ENCODE assay signal across 8 cellular contexts in the genomic region with DNA sequence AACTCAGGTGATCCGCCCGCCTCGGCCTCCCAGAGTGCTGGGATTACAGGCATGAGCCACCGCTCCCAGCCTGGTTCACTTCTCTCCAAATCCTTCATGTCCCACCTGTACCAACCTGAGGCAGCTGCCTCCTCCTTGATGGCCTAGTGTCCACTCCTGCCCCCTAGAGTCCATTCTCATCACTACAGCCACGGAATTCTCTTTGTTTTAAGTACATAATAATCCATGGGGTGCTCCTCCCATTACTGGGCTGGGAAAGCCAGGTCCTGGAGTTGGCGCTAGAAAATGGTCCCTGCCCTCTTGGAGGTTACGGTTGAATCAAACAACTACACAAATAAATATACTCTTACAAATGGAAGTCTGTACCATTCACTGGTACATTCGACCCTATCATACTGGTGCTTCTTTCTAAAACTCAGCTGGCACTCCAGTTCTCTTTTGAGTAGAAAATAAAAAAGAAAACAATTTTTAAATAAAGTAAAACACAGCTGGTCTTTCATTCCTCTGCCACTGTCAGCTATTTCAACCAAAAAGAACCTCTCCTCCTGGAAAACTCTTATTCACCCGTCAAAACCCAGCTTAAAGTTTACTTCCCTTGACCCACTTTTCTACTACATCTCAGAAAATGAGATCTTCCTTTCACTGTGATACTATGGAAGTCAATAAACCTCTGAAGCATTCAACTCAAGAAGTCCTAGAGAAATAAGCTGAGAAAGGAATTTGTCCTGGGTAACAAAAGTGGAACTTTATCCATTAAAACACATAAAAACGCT. TPM values are rescaled to one million over a fixed set of nuclear protein-coding genes. Genes with fewer than 3 reads are reported as not detected.
DNase-seq lines count a peak whose midpoint lies in the region; ATAC-seq and TF ChIP-seq lines count a peak whose summit lies in the region.

No MANE protein-coding gene starts in this region.

- TF ChIP-seq CTCF in cardiac muscle cell (IDR thresholded peaks at IDR 0.05; ENCODE audit: low read depth, low read length): peak; percentile 35

- no peaks in the 10 kb centered on the region for H3K9me3 ChIP-seq in cardiac muscle cell (ENCODE audit: low read depth)
- H3K9me3 ChIP-seq in right cardiac atrium (ENCODE audit: control insufficient read depth, low read length): no peaks in the 10 kb centered on the region

- H3K27ac ChIP-seq in cardiac muscle cell: no peak overlapping the region
- H3K27ac ChIP-seq in right cardiac atrium (ENCODE audit: low read length): no peak overlapping the region

- peaks cover 2% of the 10 kb centered on the region for H3K4me1 ChIP-seq in cardiac muscle cell (ENCODE audit: low read depth)
- no peaks in the 10 kb centered on the region for H3K4me1 ChIP-seq in right cardiac atrium (ENCODE audit: control insufficient read depth, insufficient read depth, low read length)

- no peak for ATAC-seq in right cardiac atrium
- ATAC-seq in stimulated activated naive CD8-positive, alpha-beta T cell treated with anti-CD3 and anti-CD28 coated beads, Interleukin-15, Interleukin-2, amounts not matched to agents 100 U/mL and 50 U/mL, for 24 hours: no peak
- no peak for ATAC-seq in GM18907 (IDR thresholded peaks at IDR 0.05; ENCODE audit: unreplicated experiment)
- no peak for ATAC-seq in HG03039 (IDR thresholded peaks at IDR 0.05; ENCODE audit: unreplicated experiment)

- H3K36me3 ChIP-seq in cardiac muscle cell: no peaks in the 10 kb centered on the region

- DNase-seq in cardiac muscle cell (ENCODE audit: low read depth in 1 of 2, low spot score in 1 of 2) (peak in 1 of 2 donors; percentile 21), right cardiac atrium (no peak), RKO (ENCODE audit: low spot score) (peak; percentile 17), dermis microvascular lymphatic vessel endothelial cell (ENCODE audit: low read depth in 2 of 2) (peak; percentile 10 to 45), NCI-H187 (lab: John Stamatoyannopoulos, UW) (no peak)
- DNase-seq in stimulated activated naive CD8-positive, alpha-beta T cell treated with anti-CD3 and anti-CD28 coated beads, Interleukin-15, Interleukin-2, amounts not matched to agents 100 U/mL and 50 U/mL, for 24 hours: peak; percentile 52

- 81% methylated on average over 10 of the region's 10 CpGs for WGBS in right cardiac atrium

- H3K4me3 ChIP-seq in cardiac muscle cell (no peak overlapping the region), right cardiac atrium (ENCODE audit: low read length) (no peak overlapping the region)

- H3K27me3 ChIP-seq in cardiac muscle cell: no peaks in the 10 kb centered on the region
- no peaks in the 10 kb centered on the region for H3K27me3 ChIP-seq in right cardiac atrium (ENCODE audit: control insufficient read depth, insufficient read depth)

- intact Hi-C loops in right cardiac atrium (cut with DNase I): no loop called here

RNA-seq across cellular contexts. Expression of gene ARHGEF18, which starts 22.4 kb away (rescaled TPM):
- 26.2 and 31.9 TPM in 2 replicates for total RNA-seq in cardiac muscle cell
- polyA plus RNA-seq in cardiac muscle cell: 12.3 and 16.8 TPM in 2 replicates
- total RNA-seq in right cardiac atrium: 10 to 100 TPM in 3 of 4 donors, 1 to 10 TPM in 1; 9.4 to 13.3 (median 11.8) TPM
- polyA plus RNA-seq in right cardiac atrium: 7.6 TPM
- 20.4 and 22.0 TPM in 2 replicates for total RNA-seq in dermis microvascular lymphatic vessel endothelial cell

RNA-seq across cellular contexts. Expression of gene INSR, which starts 32.1 kb away (rescaled TPM):
- 27.8 and 34.9 TPM in 2 replicates for total RNA-seq in cardiac muscle cell
- 7.0 and 8.6 TPM in 2 replicates for polyA plus RNA-seq in cardiac muscle cell
- total RNA-seq in right cardiac atrium: 10 to 100 TPM; 48.2 to 58.6 (median 55.8) TPM
- 17.3 TPM for polyA plus RNA-seq in right cardiac atrium
- 38.3 and 65.6 TPM in 2 replicates for total RNA-seq in dermis microvascular lymphatic vessel endothelial cell

Comparison
In these comparisons a context has a peak if more than half of its experiments do, and no peak if none do; other contexts are left out.
1. DNase-seq: peak in RKO (single experiment), dermis microvascular lymphatic vessel endothelial cell (2 of 2) and stimulated activated naive CD8-positive, alpha-beta T cell treated with anti-CD3 and anti-CD28 coated beads, Interleukin-15, Interleukin-2, amounts not matched to agents 100 U/mL and 50 U/mL, for 24 hours (single experiment); none in right cardiac atrium (0 of 3) and NCI-H187 (0 of 2).